In the genomic region with DNA sequence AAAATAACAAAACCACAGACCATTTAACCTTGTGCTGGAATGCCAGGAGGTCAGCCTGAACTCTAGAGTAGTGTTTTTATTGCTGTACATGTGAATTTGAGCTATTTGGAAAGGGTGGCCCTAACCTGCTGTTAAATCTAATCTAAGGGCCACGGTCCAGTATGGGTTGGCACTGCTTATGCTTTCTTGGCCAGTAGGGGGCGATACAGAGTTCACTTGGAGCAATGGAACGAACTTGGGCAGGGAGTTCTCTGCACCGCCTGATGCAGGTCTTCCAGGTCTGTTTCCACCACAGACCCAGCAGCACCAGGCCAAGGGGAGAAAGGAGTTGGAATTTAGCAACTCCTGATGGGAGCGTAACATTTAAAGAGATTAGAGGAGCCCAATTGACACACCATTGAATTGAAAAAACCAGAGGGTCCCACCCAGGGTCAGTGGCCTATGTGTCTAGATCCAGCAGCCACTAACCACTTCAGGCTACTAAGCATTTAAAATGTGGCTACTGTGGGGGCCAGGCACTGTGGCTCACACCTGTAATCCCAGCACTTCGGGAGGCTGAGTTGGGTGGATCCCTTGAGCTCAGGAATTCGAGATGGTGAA, we compare ENCODE assay signal across 9 cellular contexts.
DNase-seq lines count a peak whose midpoint lies in the region; ATAC-seq and TF ChIP-seq lines count a peak whose summit lies in the region.
"Had no signal": no experiment of that assay in that cellular context is flagged by ENCODE, and none has a peak within 500 bp of the region (broad histone marks: within the 10 kb centered on the region; RNA-seq: fewer than 3 reads in every experiment).

No MANE protein-coding gene starts in this region.

- H3K4me1 ChIP-seq in parathyroid adenoma = no peaks in the 10 kb centered on the region
- H3K4me1 ChIP-seq: BLaER1 had no signal

- H3K4me3 ChIP-seq in parathyroid adenoma (ENCODE audit: low read depth, low read length) = no peak overlapping the region
- H3K4me3 ChIP-seq: BLaER1 had no signal

- H3K79me2 ChIP-seq in parathyroid adenoma = no peaks in the 10 kb centered on the region

- H3K27ac ChIP-seq in parathyroid adenoma = no peak overlapping the region
- H3K27ac ChIP-seq: BLaER1 had no signal

- no peak overlapping the region for H2AFZ ChIP-seq in parathyroid adenoma

- ATAC-seq in GM18870 (IDR thresholded peaks at IDR 0.05; ENCODE audit: unreplicated experiment) = no peak

- no peak overlapping the region for H3K4me2 ChIP-seq in parathyroid adenoma (ENCODE audit: low read length)
- H3K4me2 ChIP-seq: BLaER1 had no signal

- H3K9me3 Mint-ChIP-seq in activated CD4-positive, alpha-beta T cell treated with anti-CD3 and anti-CD28 coated beads, Interleukin-2, amount 10 ng/mL, durations not matched to agents 24 days and 14 days = no peaks in the 10 kb centered on the region

- H3K4me3 Mint-ChIP-seq in activated CD4-positive, alpha-beta T cell treated with anti-CD3 and anti-CD28 coated beads, Interleukin-2, amount 10 ng/mL, durations not matched to agents 24 days and 14 days = no peak overlapping the region

- TF ChIP-seq CTCF in LNCAP (IDR thresholded peaks at IDR 0.05) = peak; percentile 85
- peak; percentile 66 for TF ChIP-seq CTCF in parathyroid adenoma (IDR thresholded peaks at IDR 0.05)

- no peak overlapping the region for H3K9ac ChIP-seq in parathyroid adenoma
- H3K9ac ChIP-seq: BLaER1 had no signal

- DNase-seq in DMS53 (lab: John Stamatoyannopoulos, UW) (peak; percentile 71), DMS53 treated with DMSO at 0.1 percent for 48 hours (lab: John Stamatoyannopoulos, UW; ENCODE audit: unreplicated experiment) (no peak), G401 (ENCODE audit: low spot score) (no peak)
- peak; percentile 90 for DNase-seq in activated CD4-positive, alpha-beta T cell treated with anti-CD3 and anti-CD28 coated beads, Interleukin-2, amount 10 ng/mL, durations not matched to agents 24 days and 14 days
- DNase-seq in effector CD4-positive, alpha-beta T cell = peak; percentile 70

- no peak overlapping the region for H3K27ac Mint-ChIP-seq in activated CD4-positive, alpha-beta T cell treated with anti-CD3 and anti-CD28 coated beads, Interleukin-2, amount 10 ng/mL, durations not matched to agents 24 days and 14 days

- in situ Hi-C loops in G401 (cut with HindIII; ENCODE audit: low sequenced_read_pairs) = no loop called here

- no peaks in the 10 kb centered on the region for H3K9me3 ChIP-seq in parathyroid adenoma (ENCODE audit: control insufficient read depth, low read length)
- H3K9me3 ChIP-seq: BLaER1 had no signal

- peaks cover 24% of the 10 kb centered on the region for H3K36me3 Mint-ChIP-seq in activated CD4-positive, alpha-beta T cell treated with anti-CD3 and anti-CD28 coated beads, Interleukin-2, amount 10 ng/mL, durations not matched to agents 24 days and 14 days (ENCODE audit: low read depth)

- intact Hi-C loops in activated CD4-positive, alpha-beta T cell treated with anti-CD3 and anti-CD28 coated beads, Interleukin-2, amount 10 ng/mL, durations not matched to agents 24 days and 14 days (cut with micrococcal nuclease) = loop anchor here (1.0 to 10.0 kb wide), 5 partner anchors 88 to 498 kb away; partner anchors contain the start of gene ATXN7L1

- H3K36me3 ChIP-seq in parathyroid adenoma (ENCODE audit: control insufficient read depth, insufficient read depth, low read length) = no peaks in the 10 kb centered on the region

- H3K4me1 Mint-ChIP-seq in activated CD4-positive, alpha-beta T cell treated with anti-CD3 and anti-CD28 coated beads, Interleukin-2, amount 10 ng/mL, durations not matched to agents 24 days and 14 days = peaks cover 1% of the 10 kb centered on the region

- H3K27me3 Mint-ChIP-seq in activated CD4-positive, alpha-beta T cell treated with anti-CD3 and anti-CD28 coated beads, Interleukin-2, amount 10 ng/mL, durations not matched to agents 24 days and 14 days = no peaks in the 10 kb centered on the region

- H3K27me3 ChIP-seq in parathyroid adenoma (ENCODE audit: control insufficient read depth, insufficient read depth, low read length) = no peaks in the 10 kb centered on the region
- H3K27me3 ChIP-seq: BLaER1 had no signal

Comparison
In these comparisons a context has a peak if more than half of its experiments do, and no peak if none do; other contexts are left out.
1. DNase-seq: peak in DMS53 (single experiment), activated CD4-positive, alpha-beta T cell treated with anti-CD3 and anti-CD28 coated beads, Interleukin-2, amount 10 ng/mL, durations not matched to agents 24 days and 14 days (single experiment) and effector CD4-positive, alpha-beta T cell (single experiment); none in DMS53 treated with DMSO at 0.1 percent for 48 hours (single experiment) and G401 (single experiment).